ENCODE assay signal across 26 cellular contexts in genomic region chr11:16511807-16512114, GRCh38.
"Had no signal": no experiment of that assay in that cellular context is flagged by ENCODE, and none has a peak within 500 bp of the region (broad histone marks: within the 10 kb centered on the region; RNA-seq: fewer than 3 reads in every experiment).

No MANE protein-coding gene starts in this region.

- H3K4me1 Mint-ChIP-seq: immature natural killer cell; memory B cell; natural killer cell; stimulated activated memory B cell treated with anti-CD40 and anti-IgM and Interleukin-4, amounts not matched to agents 10 μg/mL and 1 μg/mL and 100 μg/mL, for 72 hours had no signal

- H3K4me3 ChIP-seq: colonic mucosa, left ventricle myocardium inferior, lower lobe of right lung, neural progenitor cell, pancreas, prostate gland, right lobe of liver, spleen, transverse colon had no signal

- H3K27me3 ChIP-seq: colonic mucosa, neural progenitor cell, pancreas, right lobe of liver, spleen, transverse colon had no signal

- H3K9me3 ChIP-seq: colonic mucosa, lower lobe of right lung, pancreas, prostate gland, right lobe of liver, transverse colon had no signal

- H3K36me3 Mint-ChIP-seq: immature natural killer cell; memory B cell; stimulated activated memory B cell treated with anti-CD40 and anti-IgM and Interleukin-4, amounts not matched to agents 10 μg/mL and 1 μg/mL and 100 μg/mL, for 72 hours had no signal

- H3K36me3 ChIP-seq: colonic mucosa, left ventricle myocardium inferior, lower lobe of right lung, neural progenitor cell, pancreas, prostate gland, right lobe of liver, spleen, transverse colon had no signal

- ATAC-seq: lower lobe of right lung; natural killer cell; pancreas; right lobe of liver; stimulated activated memory B cell treated with anti-CD40 and anti-IgM and Interleukin-4, amounts not matched to agents 10 μg/mL and 1 μg/mL and 100 μg/mL, for 72 hours had no signal

- H3K4me3 Mint-ChIP-seq: endodermal cell; immature natural killer cell; memory B cell; mesothelial cell of epicardium; natural killer cell; neural progenitor cell; stimulated activated memory B cell treated with anti-CD40 and anti-IgM and Interleukin-4, amounts not matched to agents 10 μg/mL and 1 μg/mL and 100 μg/mL, for 72 hours; stimulated activated naive CD8-positive, alpha-beta T cell treated with anti-CD3 and anti-CD28 coated beads, Interleukin-15, Interleukin-2, amounts not matched to agents 100 ng/mL and 50 ng/mL, for 24 hours had no signal

- DNase-seq: cerebellar nuclear complex; colonic mucosa; effector CD4-positive, alpha-beta T cell; endodermal cell; erythroblast; foreskin melanocyte; immature natural killer cell; kidney; left cardiac atrium; left ventricle myocardium inferior; lower lobe of right lung; natural killer cell; pancreas; retina; right lobe of liver; spleen; stimulated activated CD4-positive, alpha-beta T cell treated with anti-CD3 and anti-CD28 coated beads, Interleukin-15, amount 100 ng/mL, for 24 hours; stimulated activated CD4-positive, alpha-beta T cell treated with anti-CD3 and anti-CD28 coated beads, Interleukin-1b, Interleukin-23, amount 100 ng/mL, for 48 hours; stimulated activated CD4-positive, alpha-beta T cell treated with anti-CD3 and anti-CD28 coated beads, Interleukin-4, amount 100 ng/mL, for 24 hours; transverse colon had no signal

- H3K27ac ChIP-seq: colonic mucosa, left ventricle myocardium inferior, lower lobe of right lung, neural progenitor cell, pancreas, prostate gland, right lobe of liver, spleen, transverse colon had no signal

- H3K27me3 Mint-ChIP-seq: memory B cell; stimulated activated memory B cell treated with anti-CD40 and anti-IgM and Interleukin-4, amounts not matched to agents 10 μg/mL and 1 μg/mL and 100 μg/mL, for 72 hours; stimulated activated naive CD8-positive, alpha-beta T cell treated with anti-CD3 and anti-CD28 coated beads, Interleukin-15, Interleukin-2, amounts not matched to agents 100 ng/mL and 50 ng/mL, for 24 hours had no signal

- H3K4me1 ChIP-seq: colonic mucosa, lower lobe of right lung, neural progenitor cell, pancreas, prostate gland, right lobe of liver, spleen, transverse colon had no signal

- H3K27ac Mint-ChIP-seq: endodermal cell; immature natural killer cell; memory B cell; mesothelial cell of epicardium; natural killer cell; neural progenitor cell; stimulated activated memory B cell treated with anti-CD40 and anti-IgM and Interleukin-4, amounts not matched to agents 10 μg/mL and 1 μg/mL and 100 μg/mL, for 72 hours; stimulated activated naive CD8-positive, alpha-beta T cell treated with anti-CD3 and anti-CD28 coated beads, Interleukin-15, Interleukin-2, amounts not matched to agents 100 ng/mL and 50 ng/mL, for 24 hours had no signal
